ENCODE assay signal across 10 cellular contexts in the genomic region with DNA sequence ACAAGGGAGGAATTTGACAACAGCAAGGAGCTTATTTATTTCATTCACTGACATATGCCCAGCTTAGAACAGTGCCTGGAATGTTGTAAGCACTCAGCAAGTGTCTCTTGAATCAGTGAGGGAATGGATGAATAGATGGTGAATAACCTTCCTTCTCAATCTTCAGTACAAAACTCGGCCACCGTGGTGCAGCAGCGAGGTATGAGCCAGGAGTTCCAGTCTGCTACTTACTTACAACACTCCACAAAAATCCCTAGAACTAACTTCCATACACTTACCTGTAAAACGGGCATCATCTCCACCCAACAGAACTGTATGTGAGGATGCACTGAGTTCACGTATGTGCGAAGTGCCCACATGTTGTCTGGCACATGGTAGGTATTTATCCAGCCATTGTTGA.
A peak's percentile ranks its signal among the peaks of the same experiment; 100 is the strongest.
DNase-seq lines count a peak whose midpoint lies in the region; TF ChIP-seq lines count a peak whose summit lies in the region.
"Had no signal": no experiment of that assay in that cellular context is flagged by ENCODE, and none has a peak within 500 bp of the region (broad histone marks: within the 10 kb centered on the region; RNA-seq: fewer than 3 reads in every experiment).

No MANE protein-coding gene starts in this region.

- no peak overlapping the region for H3K27ac ChIP-seq in C4-2B
- H3K27ac ChIP-seq: BLaER1 treated with 17β-estradiol and CSF1 and Interleukin-3, amounts not matched to agents 10 nM and 100 nM had no signal

- TF ChIP-seq POLR2A in lower leg skin (IDR thresholded peaks at IDR 0.05) = no peak

- no peak overlapping the region for H3K4me3 ChIP-seq in lower leg skin (ENCODE audit: low read depth, poor library complexity, severe bottlenecking)
- H3K4me3 ChIP-seq: BLaER1 treated with 17β-estradiol and CSF1 and Interleukin-3, amounts not matched to agents 10 nM and 100 nM had no signal

- 48 to 64% methylated on average over 6 of the region's 6 CpGs for WGBS in lower leg skin, 2 donors

- in situ Hi-C loops in SK-MEL-5 (cut with HindIII; ENCODE audit: low pct_unique_long_range_greater_than_20kb, low sequenced_read_pairs) = no loop called here

- peak; percentile 39 for TF ChIP-seq CTCF in C4-2B (conservative IDR thresholded peaks at IDR 0.05)
- TF ChIP-seq CTCF in lower leg skin (IDR thresholded peaks at IDR 0.05) = no peak

- intact Hi-C loops in lower leg skin (cut with DNase I; ENCODE audit: low total_unique reads) = no loop called here

- DNase-seq in HuH-7 (ENCODE audit: low spot score) (peak; percentile 22), SK-MEL-5 (ENCODE audit: low read depth, low spot score) (peak; percentile 16), kidney tubule cell (ENCODE audit: low spot score) (peak; percentile 71), cortex of kidney (lab: John Stamatoyannopoulos, UW) (no peak), middle frontal gyrus (ENCODE audit: extremely low spot score, low spot score) (no peak), lower leg skin (ENCODE audit: low spot score in 2 of 2) (no peak), NOMO-1 treated with dmso at 0.1 percent for 144 hours (lab: John Stamatoyannopoulos, UW; ENCODE audit: unreplicated experiment) (no peak)
- DNase-seq: activated CD4-positive, alpha-beta memory T cell treated with anti-CD3 and anti-CD28 coated beads, Interleukin-2, amount 10 ng/mL, durations not matched to agents 7 days and 5 days had no signal

Comparison
In these comparisons a context has a peak if more than half of its experiments do, and no peak if none do; other contexts are left out.
1. DNase-seq: peak in HuH-7 (single experiment), SK-MEL-5 (single experiment) and kidney tubule cell (single experiment); none in cortex of kidney (single experiment), middle frontal gyrus (single experiment), lower leg skin (0 of 2) and NOMO-1 treated with dmso at 0.1 percent for 144 hours (single experiment).